Comparison of ENCODE assay signal across 8 cellular contexts in genomic region chr1:100353073-100353801, GRCh38. TPM values are rescaled to one million over a fixed set of nuclear protein-coding genes. Genes with fewer than 3 reads are reported as not detected.
A peak's percentile ranks its signal among the peaks of the same experiment; 100 is the strongest.
DNase-seq lines count a peak whose midpoint lies in the region; ATAC-seq and TF ChIP-seq lines count a peak whose summit lies in the region.

No MANE protein-coding gene starts in this region.

- H3K4me3 Mint-ChIP-seq in activated naive CD4-positive, alpha-beta T cell treated with anti-CD3 and anti-CD28 coated beads, Interleukin-2, amount 10 ng/mL, durations not matched to agents 7 days and 5 days: peak overlapping the region; percentile 92

- 0 out of 2 replicates have a peak, but pooled peaks cover 3% of the 10 kb centered on the region for H3K79me2 ChIP-seq in PC-3 (ENCODE audit: low read length)

- H3F3A ChIP-seq in PC-3 (ENCODE audit: low read length, unreplicated experiment): no peaks in the 10 kb centered on the region

- H2AFZ ChIP-seq in PC-3 (ENCODE audit: low read length): peak overlapping the region; percentile 93

- ATAC-seq in HG02981 (IDR thresholded peaks at IDR 0.05; ENCODE audit: unreplicated experiment) (peak; percentile 17), PC-3 (0 out of 2 replicates have a peak, but pooled peaks have one; percentile 0), heart left ventricle (peak in 3 of 4 donors; percentile 1 to 11 (median 2))

- no peaks in the 10 kb centered on the region for H4K20me1 ChIP-seq in PC-3 (ENCODE audit: low read length)

- H3K4me1 Mint-ChIP-seq in activated naive CD4-positive, alpha-beta T cell treated with anti-CD3 and anti-CD28 coated beads, Interleukin-2, amount 10 ng/mL, durations not matched to agents 7 days and 5 days: peaks cover 48% of the 10 kb centered on the region

- TF ChIP-seq CTCF in PC-3 (conservative IDR thresholded peaks at IDR 0.05; ENCODE audit: low read depth, low read length): no peak
- peak in 1 of 12 donors; percentile 2 for TF ChIP-seq CTCF in heart left ventricle (IDR thresholded peaks at IDR 0.05)
- TF ChIP-seq CTCF in prostate gland (IDR thresholded peaks at IDR 0.05): no peak

- no TSS peak for BruUV-seq in PC-3 (replicated peaks; lab: Mats Ljungman, UMichigan)

- H3K27ac ChIP-seq in PC-3 (ENCODE audit: low read length): no peak overlapping the region
- H3K27ac ChIP-seq in heart left ventricle: peak overlapping the region; percentile 27 to 98 (median 92)
- peak overlapping the region; percentile 92 for H3K27ac ChIP-seq in prostate gland

- H3K9me3 Mint-ChIP-seq in activated naive CD4-positive, alpha-beta T cell treated with anti-CD3 and anti-CD28 coated beads, Interleukin-2, amount 10 ng/mL, durations not matched to agents 7 days and 5 days: no peaks in the 10 kb centered on the region

- intact Hi-C loops in PC-3 (cut with micrococcal nuclease) (loop anchor here (2.0 to 10.0 kb wide), 6 partner anchors 30 to 522 kb away; partner anchors contain the start of genes DBT, RTCA, SASS6 and TRMT13), heart left ventricle (cut with DNase I) (loop anchor here (2.0 to 10.0 kb wide), 14 partner anchors 44 to 221 kb away; partner anchors contain the start of genes RTCA (in 6 of the 10), SASS6 (in 3 of the 10), TRMT13 (in 3 of the 10) and DBT (in 1 of the 10)), prostate gland (cut with DNase I) (loop anchor here (5.0 kb wide), 1 partner anchor 104 kb away; no protein-coding TSS in a partner anchor)

- H3K27me3 ChIP-seq in PC-3 (ENCODE audit: low read length) (no peaks in the 10 kb centered on the region), heart left ventricle (no peaks in the 10 kb centered on the region), prostate gland (replicated peaks; ENCODE audit: insufficient read depth) (no peaks in the 10 kb centered on the region)

- H3K36me3 ChIP-seq in PC-3 (ENCODE audit: low read depth, low read length) (no peaks in the 10 kb centered on the region), heart left ventricle (no peaks in the 10 kb centered on the region), prostate gland (no peaks in the 10 kb centered on the region)

- H3K27ac Mint-ChIP-seq in activated naive CD4-positive, alpha-beta T cell treated with anti-CD3 and anti-CD28 coated beads, Interleukin-2, amount 10 ng/mL, durations not matched to agents 7 days and 5 days: peak overlapping the region; percentile 94

- peak overlapping the region; percentile 59 for H3K9ac ChIP-seq in PC-3 (ENCODE audit: low read length)

- H3K4me1 ChIP-seq in PC-3 (ENCODE audit: insufficient read depth, low read length) (peaks cover 29% of the 10 kb centered on the region), heart left ventricle (peaks cover 0 to 51% (median 32%) of the 10 kb centered on the region in 12 donors), prostate gland (replicated peaks) (peaks cover 6% of the 10 kb centered on the region)

- DNase-seq in NK-92 treated with Interleukin-12 subunit alpha and Interleukin-12 subunit beta, amount 100 ng/mL, for 24 hours (lab: John Stamatoyannopoulos, UW): peak; percentile 45
- DNase-seq in NK-92 (lab: John Stamatoyannopoulos, UW; ENCODE audit: unreplicated experiment): no peak
- no peak for DNase-seq in PC-3
- DNase-seq in activated naive CD4-positive, alpha-beta T cell treated with anti-CD3 and anti-CD28 coated beads, Interleukin-2, amount 10 ng/mL, durations not matched to agents 7 days and 5 days: peak; percentile 62
- DNase-seq in heart left ventricle: peak; percentile 40 to 70 (median 50)
- DNase-seq in prostate gland (ENCODE audit: low spot score): peak; percentile 24
- no peak for DNase-seq in H4 (ENCODE audit: low spot score)

- peaks cover 49% of the 10 kb centered on the region for H3K36me3 Mint-ChIP-seq in activated naive CD4-positive, alpha-beta T cell treated with anti-CD3 and anti-CD28 coated beads, Interleukin-2, amount 10 ng/mL, durations not matched to agents 7 days and 5 days

- peaks cover 3% of the 10 kb centered on the region for H3K27me3 Mint-ChIP-seq in activated naive CD4-positive, alpha-beta T cell treated with anti-CD3 and anti-CD28 coated beads, Interleukin-2, amount 10 ng/mL, durations not matched to agents 7 days and 5 days

- CTCF ChIA-PET in PC-3 (lab: Charles Lee): no interaction called here
- CTCF ChIA-PET in activated naive CD4-positive, alpha-beta T cell treated with anti-CD3 and anti-CD28 coated beads, Interleukin-2, amount 10 ng/mL, durations not matched to agents 7 days and 5 days (lab: Charles Lee): interaction anchor here (0.9 to 3.4 kb wide), 8 partner anchors 11 to 108 kb away, joined by 3 to 25 read pairs (median 5); no protein-coding TSS in a partner anchor

- H3K9me2 ChIP-seq in PC-3 (replicated peaks; ENCODE audit: low read length): no peaks in the 10 kb centered on the region

- H3K4me3 ChIP-seq in PC-3 (ENCODE audit: low read length): peak overlapping the region; percentile 92
- H3K4me3 ChIP-seq in heart left ventricle: peak overlapping the region; percentile 66 to 99 (median 86)
- peak overlapping the region; percentile 71 to 83 for H3K4me3 ChIP-seq in prostate gland

- POLR2A ChIA-PET in PC-3 (lab: Charles Lee; ENCODE audit: unreplicated experiment): interaction anchor here (0.6 kb wide), 3 partner anchors 23 to 88 kb away, joined by 3 to 8 read pairs (median 5); no protein-coding TSS in a partner anchor

- WGBS in heart left ventricle, 4 donors: 2 to 3% (median 3%) methylated on average over 28 of the region's 28 CpGs
- 1% methylated on average over 28 of the region's 28 CpGs for WGBS in prostate gland

- H3K4me2 ChIP-seq in PC-3 (ENCODE audit: low read length): peak overlapping the region; percentile 91

- no peak for TF ChIP-seq POLR2A in heart left ventricle (IDR thresholded peaks at IDR 0.05)
- TF ChIP-seq POLR2A in prostate gland (IDR thresholded peaks at IDR 0.05): no peak

- H3K9me3 ChIP-seq in PC-3 (ENCODE audit: low read length) (no peaks in the 10 kb centered on the region), heart left ventricle (no peaks in the 10 kb centered on the region), prostate gland (no peaks in the 10 kb centered on the region)

RNA-seq across cellular contexts. Expression of gene CDC14A, which starts 0.9 kb away (rescaled TPM):
- total RNA-seq in PC-3 (2014; rRNA removed) (3.4 and 3.7 TPM in 2 replicates), heart left ventricle (1 to 10 TPM; 2.2 to 8.8 (median 4.4) TPM), prostate gland (10 to 100 TPM; 25.7 to 39.2 TPM)
- polyA plus RNA-seq in heart left ventricle: 1 to 10 TPM; 1.7 to 2.4 TPM
- 2.3 and 8.3 TPM in 2 replicates for total RNA-seq in H4 (2014; rRNA removed; shearing (Covaris generic))

Comparison
In these comparisons a context has a peak if more than half of its experiments do, and no peak if none do; other contexts are left out.
1. DNase-seq: peak in NK-92 treated with Interleukin-12 subunit alpha and Interleukin-12 subunit beta, amount 100 ng/mL, for 24 hours (single experiment), activated naive CD4-positive, alpha-beta T cell treated with anti-CD3 and anti-CD28 coated beads, Interleukin-2, amount 10 ng/mL, durations not matched to agents 7 days and 5 days (single experiment), heart left ventricle (5 of 5) and prostate gland (single experiment); none in NK-92 (single experiment), PC-3 (single experiment) and H4 (single experiment).
2. Peak in every context shown above with its lines, with median percentiles within 50 percentile points of each other: ATAC-seq and H3K4me3 ChIP-seq.